In genomic region chr5:79563247-79563590, GRCh38 we compare ENCODE assay signal across 1 cellular context.
TF ChIP-seq lines count a peak whose summit lies in the region.

No MANE protein-coding gene starts in this region.

TF ChIP-seq in SK-N-SH treated with all-trans-retinoic acid at 6 μM for 48 hours, 23 proteins besides CTCF, POLR2A, EP300 and RAD21 (continued from another document):
- no peak for TF ChIP-seq TSHZ2 (CRISPR knock-in tag; IDR thresholded peaks at IDR 0.05)
TF ChIP-seq in SK-N-SH treated with all-trans-retinoic acid at 6 μM for 48 hours: peak in this region for 0.
